Comparison of ENCODE assay signal across 2 cellular contexts in genomic region chr16:71520550-71520949, GRCh38.
TF ChIP-seq lines count a peak whose summit lies in the region.

No MANE protein-coding gene starts in this region.

TF ChIP-seq in HCT116, 20 proteins besides CTCF, POLR2A, EP300 and RAD21:
- TF ChIP-seq CBX3 (IDR thresholded peaks at IDR 0.05; ENCODE audit: low read depth): no peak
- TF ChIP-seq SIN3A (IDR thresholded peaks at IDR 0.05; ENCODE audit: low read depth): no peak
- no peak for TF ChIP-seq ZBTB33 (IDR thresholded peaks at IDR 0.05; ENCODE audit: extremely low read depth, insufficient replicate concordance, low read length)
- TF ChIP-seq YY1 (IDR thresholded peaks at IDR 0.05; ENCODE audit: extremely low read depth, insufficient replicate concordance, low read depth, low read length): no peak
- TF ChIP-seq EZH2phosphoT487 (IDR thresholded peaks at IDR 0.05; ENCODE audit: borderline replicate concordance): no peak
- no peak for TF ChIP-seq FOSL1 (IDR thresholded peaks at IDR 0.05; ENCODE audit: low read depth)
- TF ChIP-seq EGR1 (IDR thresholded peaks at IDR 0.05; ENCODE audit: low read depth): no peak
- TF ChIP-seq ZNF274 (IDR thresholded peaks at IDR 0.05; ENCODE audit: low read depth, low read length): no peak
- TF ChIP-seq SP1 (IDR thresholded peaks at IDR 0.05; ENCODE audit: low read depth): no peak
- TF ChIP-seq CEBPB (IDR thresholded peaks at IDR 0.05; ENCODE audit: low read depth): no peak
- no peak for TF ChIP-seq EZH2 (IDR thresholded peaks at IDR 0.05)
- no peak for TF ChIP-seq JUND (IDR thresholded peaks at IDR 0.05)
- TF ChIP-seq REST (IDR thresholded peaks at IDR 0.05; ENCODE audit: low read depth): no peak
- TF ChIP-seq ATF3 (IDR thresholded peaks at IDR 0.05): no peak
- no peak for TF ChIP-seq TCF7L2 (IDR thresholded peaks at IDR 0.05; ENCODE audit: borderline replicate concordance, extremely low read depth, insufficient read depth, insufficient read length)
- TF ChIP-seq POLR2AphosphoS5 (IDR thresholded peaks at IDR 0.05; ENCODE audit: low read depth, low read length): no peak
- no peak for TF ChIP-seq MAX (IDR thresholded peaks at IDR 0.05)

TF ChIP-seq in H1, 55 proteins besides CTCF, POLR2A, EP300 and RAD21:
- TF ChIP-seq CHD2 (IDR thresholded peaks at IDR 0.05; ENCODE audit: low read length): no peak
- TF ChIP-seq SIRT6 (IDR thresholded peaks at IDR 0.05; ENCODE audit: low read length): no peak
- TF ChIP-seq GTF2F1 (IDR thresholded peaks at IDR 0.05; ENCODE audit: borderline replicate concordance, low read depth, low read length): no peak
- TF ChIP-seq HDAC6 (IDR thresholded peaks at IDR 0.05; ENCODE audit: low read depth, low read length): no peak
- TF ChIP-seq RFX5 (IDR thresholded peaks at IDR 0.05; ENCODE audit: borderline replicate concordance, low read depth, low read length): no peak
- TF ChIP-seq TBP (IDR thresholded peaks at IDR 0.05; ENCODE audit: low read depth, low read length): no peak
- no peak for TF ChIP-seq MAX (IDR thresholded peaks at IDR 0.05)
- no peak for TF ChIP-seq NRF1 (IDR thresholded peaks at IDR 0.05; ENCODE audit: low read depth, low read length)
- TF ChIP-seq EGR1 (IDR thresholded peaks at IDR 0.05; ENCODE audit: borderline replicate concordance, low read depth, low read length): no peak
- no peak for TF ChIP-seq JUN (IDR thresholded peaks at IDR 0.05; ENCODE audit: low read depth, low read length)
- TF ChIP-seq SRF (IDR thresholded peaks at IDR 0.05; ENCODE audit: low read depth, low read length): no peak
- no peak for TF ChIP-seq SP2 (IDR thresholded peaks at IDR 0.05; ENCODE audit: low read length)
- TF ChIP-seq RBBP5 (IDR thresholded peaks at IDR 0.05; ENCODE audit: borderline replicate concordance, low read depth, low read length): no peak
- TF ChIP-seq E2F6 (IDR thresholded peaks at IDR 0.05): no peak
- TF ChIP-seq BRCA1 (IDR thresholded peaks at IDR 0.05; ENCODE audit: low read depth, low read length): no peak
- TF ChIP-seq CHD7 (IDR thresholded peaks at IDR 0.05; ENCODE audit: insufficient replicate concordance, low read length): no peak
